ENCODE assay signal across 8 cellular contexts in genomic region chr19:13880059-13880672, GRCh38. TPM values are rescaled to one million over a fixed set of nuclear protein-coding genes. Genes with fewer than 3 reads are reported as not detected.
A peak's percentile ranks its signal among the peaks of the same experiment; 100 is the strongest.
DNase-seq lines count a peak whose midpoint lies in the region; ATAC-seq, FAIRE-seq and TF ChIP-seq lines count a peak whose summit lies in the region.

No MANE protein-coding gene starts in this region.

- H3K27me3 ChIP-seq in left ventricle myocardium inferior (ENCODE audit: low read depth) (no peaks in the 10 kb centered on the region), psoas muscle (ENCODE audit: insufficient read depth in 3 of 3, low read length in 2 of 3) (no peaks in the 10 kb centered on the region)

- peak; percentile 98 for DNase-seq in GM12892 (ENCODE audit: insufficient read length)
- DNase-seq in NCI-H146 treated with DMSO at 0.1 percent for 48 hours (lab: John Stamatoyannopoulos, UW; ENCODE audit: unreplicated experiment) = peak; percentile 92
- peak; percentile 94 to 97 (median 96) for DNase-seq in T-helper 1 cell
- peak; percentile 69 to 99 (median 90) for DNase-seq in amygdala (lab: John Stamatoyannopoulos, UW)
- DNase-seq in left ventricle myocardium inferior = peak; percentile 98
- peak; percentile 99 for DNase-seq in psoas muscle
- peak; percentile 93 for DNase-seq in urothelium cell line (ENCODE audit: low spot score)

- peak; percentile 84 for ATAC-seq in HG02870 (IDR thresholded peaks at IDR 0.05; ENCODE audit: unreplicated experiment)
- ATAC-seq in psoas muscle = peak; percentile 98 to 100 (median 98)

- H3K36me3 ChIP-seq in left ventricle myocardium inferior (no peaks in the 10 kb centered on the region), psoas muscle (ENCODE audit: insufficient read depth in 1 of 2, low read depth in 1 of 2) (no peaks in the 10 kb centered on the region)

- H3K27ac ChIP-seq in left ventricle myocardium inferior (replicated peaks) (peak overlapping the region; percentile 74), psoas muscle (peak overlapping the region; percentile 83)

- TF ChIP-seq CTCF in left ventricle myocardium inferior (IDR thresholded peaks at IDR 0.05; ENCODE audit: borderline replicate concordance) (peak; percentile 100), psoas muscle (IDR thresholded peaks at IDR 0.05) (peak; percentile 98)

- peak overlapping the region; percentile 47 for H3K4me3 ChIP-seq in left ventricle myocardium inferior
- peak overlapping the region; percentile 53 for H3K4me3 ChIP-seq in psoas muscle

- TF ChIP-seq POLR2A in GM12892 (IDR thresholded peaks at IDR 0.05; ENCODE audit: low read depth, low read length) = no peak

- H3K9me3 ChIP-seq in left ventricle myocardium inferior (replicated peaks) = no peaks in the 10 kb centered on the region
- no peaks in the 10 kb centered on the region for H3K9me3 ChIP-seq in psoas muscle

- intact Hi-C loops in left ventricle myocardium inferior (cut with micrococcal nuclease) = no loop called here
- intact Hi-C loops in psoas muscle (cut with DNase I) = loop anchor here (1.0 to 10.0 kb wide), 4 partner anchors 163 to 465 kb away; partner anchors contain the start of gene MISP3 (in 1 of the 2)

- H3K4me1 ChIP-seq in left ventricle myocardium inferior (peaks cover 34% of the 10 kb centered on the region), psoas muscle (peaks cover 15% of the 10 kb centered on the region)

- FAIRE-seq in GM12892 (lab: Jason Lieb, UNC) = peak; percentile 99
- no peak for FAIRE-seq in urothelium cell line (lab: Jason Lieb, UNC)

- 1 to 3% (median 2%) methylated on average over 25 to 30 of the region's 30 CpGs for WGBS in psoas muscle, 3 donors

RNA-seq across cellular contexts. Expression of gene NANOS3, which starts 3.2 kb away (rescaled TPM):
- polyA plus RNA-seq in GM12892 (2012; ENCODE audit: missing spikeins) = 1.2 TPM
- 1.3 TPM for total RNA-seq in left ventricle myocardium inferior
- not detected for total RNA-seq in psoas muscle
- not detected for polyA plus RNA-seq in psoas muscle

RNA-seq across cellular contexts. Expression of gene BRME1, which starts 25.8 kb away (rescaled TPM):
- polyA plus RNA-seq in GM12892 (2012; ENCODE audit: missing spikeins) = 0.40 TPM
- total RNA-seq in left ventricle myocardium inferior (0.82 TPM), psoas muscle (1 to 10 TPM in 2 of 4 donors, under 1 TPM in 2; 0.27 to 1.5 (median 1.0) TPM)
- 1 to 10 TPM in 2 of 3 donors, under 1 TPM in 1; 0.86 to 2.5 (median 1.7) TPM for polyA plus RNA-seq in psoas muscle

RNA-seq across cellular contexts. Expression of gene CC2D1A, which starts 25.8 kb away (rescaled TPM):
- polyA plus RNA-seq in GM12892 (2012; ENCODE audit: missing spikeins) = 10.4 TPM
- 20.1 TPM for total RNA-seq in left ventricle myocardium inferior
- total RNA-seq in psoas muscle = 10 to 100 TPM; 21.1 to 26.1 (median 24.6) TPM
- 10 to 100 TPM; 20.1 to 31.7 (median 23.1) TPM for polyA plus RNA-seq in psoas muscle

RNA-seq across cellular contexts. Expression of gene PODNL1, which starts 58.1 kb away (rescaled TPM):
- 0.61 TPM for polyA plus RNA-seq in GM12892 (2012; ENCODE audit: missing spikeins)
- total RNA-seq in left ventricle myocardium inferior (1.9 TPM), psoas muscle (1 to 10 TPM in 1 of 4 donors, under 1 TPM in 3; 0.18 to 1.3 (median 0.39) TPM)
- polyA plus RNA-seq in psoas muscle = 1 to 10 TPM in 1 of 3 donors, under 1 TPM in 2; 0.07 to 1.3 (median 0.25) TPM

Comparison
In these comparisons a context has a peak if more than half of its experiments do, and no peak if none do; other contexts are left out.
1. Peak in every context shown above with its lines: DNase-seq, ATAC-seq, H3K4me3 ChIP-seq and H3K27ac ChIP-seq.